Comparison of ENCODE assay signal across 8 cellular contexts in genomic region chr19:40466219-40467006, GRCh38. TPM values are rescaled to one million over a fixed set of nuclear protein-coding genes. Genes with fewer than 3 reads are reported as not detected.
DNase-seq lines count a peak whose midpoint lies in the region; ATAC-seq, FAIRE-seq and TF ChIP-seq lines count a peak whose summit lies in the region.

Gene SPTBN4, plus strand, starts transcription at chr19:40467001. Its CDS starts 5,621 bp downstream, at chr19:40472622.

- no peak for DNase-seq in activated CD4-positive, alpha-beta memory T cell treated with anti-CD3 and anti-CD28 coated beads, Interleukin-2, amount 10 ng/mL, durations not matched to agents 7 days and 5 days
- DNase-seq in endothelial cell of umbilical vein (ENCODE audit: low read depth, low spot score) (no peak), nephron progenitor cell (peak; percentile 37), stomach (no peak), NCI-H526 (lab: John Stamatoyannopoulos, UW) (no peak), kidney glomerular epithelial cell (lab: John Stamatoyannopoulos, UW) (no peak)

- peak within 1 kb of the TSS; percentile 87 for H3K4me3 Mint-ChIP-seq in activated CD4-positive, alpha-beta memory T cell treated with anti-CD3 and anti-CD28 coated beads, Interleukin-2, amount 10 ng/mL, durations not matched to agents 7 days and 5 days
- H3K4me3 Mint-ChIP-seq in nephron progenitor cell = peak within 1 kb of the TSS; percentile 83

- TF ChIP-seq POLR2A in endothelial cell of umbilical vein (IDR thresholded peaks at IDR 0.05; ENCODE audit: low read depth, low read length) (no peak), stomach (IDR thresholded peaks at IDR 0.05) (no peak)

- H2AFZ ChIP-seq in endothelial cell of umbilical vein (ENCODE audit: low read depth, low read length) = peak within 1 kb of the TSS; percentile 33

- dilution Hi-C loops in endothelial cell of umbilical vein (cut with MboI; ENCODE audit: extremely low pct_ligation_motif_present, low sequenced_read_pairs) = no loop called here

- no peaks in the 10 kb centered on the region for H4K20me1 ChIP-seq in endothelial cell of umbilical vein (replicated peaks; ENCODE audit: control insufficient read depth, extremely low read depth, insufficient read depth, low read length)

- H3K36me3 ChIP-seq in endothelial cell of umbilical vein (ENCODE audit: control insufficient read depth in 2 of 2, extremely low read depth in 1 of 2, insufficient read depth in 2 of 2, low read length in 2 of 2) (no peaks in the 10 kb centered on the region), stomach (peaks cover 0 to 5% (median 0%) of the 10 kb centered on the region in 4 donors)

- POLR2A ChIA-PET in activated CD4-positive, alpha-beta memory T cell treated with anti-CD3 and anti-CD28 coated beads, Interleukin-2, amount 10 ng/mL, durations not matched to agents 7 days and 5 days (lab: Charles Lee) = interaction anchor here (0.9 to 3.3 kb wide), 11 partner anchors 20 to 144 kb away, joined by 3 to 26 read pairs (median 5); partner anchors contain the start of genes C19orf47, PLD3, SERTAD1 and SERTAD3
- POLR2A ChIA-PET in endothelial cell of umbilical vein (lab: Charles Lee) = interaction anchor here (0.9 to 2.4 kb wide), 3 partner anchors 23 to 101 kb away, joined by 4 to 13 read pairs (median 11); partner anchors contain the start of genes SERTAD1 and SERTAD3

- TF ChIP-seq CTCF in endothelial cell of umbilical vein (IDR thresholded peaks at IDR 0.05; ENCODE audit: extremely low read depth in 1 of 2, insufficient read depth in 1 of 2, low read depth in 1 of 2, low read length in 2 of 2) (no peak), nephron progenitor cell (IDR thresholded peaks at IDR 0.05) (no peak), stomach (IDR thresholded peaks at IDR 0.05) (no peak)

- H3K27me3 ChIP-seq in endothelial cell of umbilical vein (ENCODE audit: control insufficient read depth in 2 of 2, insufficient read depth in 2 of 2, low read length in 2 of 2) (peaks cover 2 to 5% of the 10 kb centered on the region in 2 experiments), stomach (peaks cover 0 to 13% (median 4%) of the 10 kb centered on the region in 3 donors)

- peaks cover 36% of the 10 kb centered on the region for H3K4me1 Mint-ChIP-seq in activated CD4-positive, alpha-beta memory T cell treated with anti-CD3 and anti-CD28 coated beads, Interleukin-2, amount 10 ng/mL, durations not matched to agents 7 days and 5 days
- H3K4me1 Mint-ChIP-seq in nephron progenitor cell = peaks cover 22% of the 10 kb centered on the region

- H3K9me1 ChIP-seq in endothelial cell of umbilical vein (replicated peaks; ENCODE audit: control insufficient read depth, extremely low read depth, insufficient read depth, low read length) = no peaks in the 10 kb centered on the region

- no peak for FAIRE-seq in endothelial cell of umbilical vein (lab: Jason Lieb, UNC)

- H3K4me3 ChIP-seq in endothelial cell of umbilical vein (replicated peaks in 1 of 3; ENCODE audit: insufficient read depth in 1 of 3, low read depth in 1 of 3, low read length in 3 of 3) = peak within 1 kb of the TSS in 1 of 3 experiments; percentile 14
- H3K4me3 ChIP-seq in stomach = peak within 1 kb of the TSS; percentile 50 to 77 (median 65)

- peaks cover 6% of the 10 kb centered on the region for H3K36me3 Mint-ChIP-seq in activated CD4-positive, alpha-beta memory T cell treated with anti-CD3 and anti-CD28 coated beads, Interleukin-2, amount 10 ng/mL, durations not matched to agents 7 days and 5 days (ENCODE audit: low read depth)
- H3K36me3 Mint-ChIP-seq in nephron progenitor cell (ENCODE audit: low read depth) = no peaks in the 10 kb centered on the region

- no peak within 1 kb of the TSS for H3K27ac Mint-ChIP-seq in activated CD4-positive, alpha-beta memory T cell treated with anti-CD3 and anti-CD28 coated beads, Interleukin-2, amount 10 ng/mL, durations not matched to agents 7 days and 5 days
- no peak within 1 kb of the TSS for H3K27ac Mint-ChIP-seq in nephron progenitor cell

- no peak within 1 kb of the TSS for H3K9ac ChIP-seq in endothelial cell of umbilical vein (replicated peaks; ENCODE audit: extremely low read depth, insufficient read depth, low read length)

- intact Hi-C loops in endothelial cell of umbilical vein (cut with micrococcal nuclease) = loop anchor here (5.0 kb wide), 1 partner anchor 119 kb away; the partner anchor contains the start of genes C19orf47 and PLD3
- intact Hi-C loops in stomach (cut with DNase I; ENCODE audit: low total_unique reads) = no loop called here

- H3K9me3 ChIP-seq in endothelial cell of umbilical vein (replicated peaks; ENCODE audit: control insufficient read depth, insufficient read depth, low read length) = no peaks in the 10 kb centered on the region
- H3K9me3 ChIP-seq in stomach = no peaks in the 10 kb centered on the region

- peak within 1 kb of the TSS; percentile 22 for H3K4me2 ChIP-seq in endothelial cell of umbilical vein (ENCODE audit: insufficient read depth, low read length)

- peaks cover 23% of the 10 kb centered on the region for H3K27me3 Mint-ChIP-seq in activated CD4-positive, alpha-beta memory T cell treated with anti-CD3 and anti-CD28 coated beads, Interleukin-2, amount 10 ng/mL, durations not matched to agents 7 days and 5 days
- H3K27me3 Mint-ChIP-seq in nephron progenitor cell (ENCODE audit: low read depth, poor library complexity) = peaks cover 55% of the 10 kb centered on the region

- WGBS in stomach, 5 donors = 9 to 17% (median 10%) methylated on average over 29 to 53 of the region's 53 CpGs

- no TSS peak for BruUV-seq in endothelial cell of umbilical vein (replicated peaks; lab: Mats Ljungman, UMichigan)

- H3K27ac ChIP-seq in endothelial cell of umbilical vein (ENCODE audit: insufficient read depth, low read depth, low read length) (no peak within 1 kb of the TSS), stomach (peak within 1 kb of the TSS; percentile 64 to 99 (median 96))

- no peak for TF ChIP-seq EP300 in stomach (IDR thresholded peaks at IDR 0.05)

- peaks cover 14% of the 10 kb centered on the region for H3K4me1 ChIP-seq in endothelial cell of umbilical vein (ENCODE audit: control insufficient read depth, extremely low read depth, insufficient read depth, low read length)
- H3K4me1 ChIP-seq in stomach = peaks cover 33 to 53% (median 43%) of the 10 kb centered on the region in 4 donors

- H3K9me3 Mint-ChIP-seq in activated CD4-positive, alpha-beta memory T cell treated with anti-CD3 and anti-CD28 coated beads, Interleukin-2, amount 10 ng/mL, durations not matched to agents 7 days and 5 days = no peaks in the 10 kb centered on the region
- no peaks in the 10 kb centered on the region for H3K9me3 Mint-ChIP-seq in nephron progenitor cell

- ATAC-seq in GM18858 (IDR thresholded peaks at IDR 0.05; ENCODE audit: unreplicated experiment) = peak; percentile 27
- ATAC-seq in HG03175 (IDR thresholded peaks at IDR 0.05; ENCODE audit: unreplicated experiment) = peak; percentile 23

- H3K79me2 ChIP-seq in endothelial cell of umbilical vein (ENCODE audit: control insufficient read depth, insufficient read depth, low read length) = no peaks in the 10 kb centered on the region

- CTCF ChIA-PET in activated CD4-positive, alpha-beta memory T cell treated with anti-CD3 and anti-CD28 coated beads, Interleukin-2, amount 10 ng/mL, durations not matched to agents 7 days and 5 days (lab: Charles Lee) = interaction anchor here (0.9 to 4.0 kb wide), 12 partner anchors 13 to 340 kb away, joined by 3 to 51 read pairs (median 11); partner anchors contain the start of genes AKT2, C19orf47, PLD3 and SERTAD1
- CTCF ChIA-PET in endothelial cell of umbilical vein (lab: Charles Lee) = interaction anchor here (0.6 to 4.4 kb wide), 15 partner anchors 10 to 168 kb away, joined by 3 to 44 read pairs (median 5); partner anchors contain the start of genes LTBP4 and SERTAD1

TF ChIP-seq in endothelial cell of umbilical vein, 7 proteins besides CTCF, POLR2A, EP300 and RAD21:
- TF ChIP-seq EZH2 (IDR thresholded peaks at IDR 0.05; ENCODE audit: borderline replicate concordance, low read depth, low read length, severe bottlenecking) = peak; percentile 70
- no peak for TF ChIP-seq FOS (IDR thresholded peaks at IDR 0.05; ENCODE audit: borderline replicate concordance, insufficient read depth, low read length)
- TF ChIP-seq POLR2AphosphoS5 (IDR thresholded peaks at IDR 0.05; ENCODE audit: insufficient read depth, low read depth, low read length) = no peak
- TF ChIP-seq MYC (IDR thresholded peaks at IDR 0.05; ENCODE audit: low read depth, low read length) = no peak
- TF ChIP-seq, protein P1, sequence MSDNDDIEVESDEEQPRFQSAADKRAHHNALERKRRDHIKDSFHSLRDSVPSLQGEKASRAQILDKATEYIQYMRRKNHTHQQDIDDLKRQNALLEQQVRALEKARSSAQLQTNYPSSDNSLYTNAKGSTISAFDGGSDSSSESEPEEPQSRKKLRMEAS (IDR thresholded peaks at IDR 0.05; ENCODE audit: insufficient read depth, insufficient read length) = peak; percentile 76
- no peak for TF ChIP-seq JUN (IDR thresholded peaks at IDR 0.05; ENCODE audit: borderline replicate concordance, insufficient read depth, insufficient read length, low read depth)
- no peak for TF ChIP-seq GATA2 (IDR thresholded peaks at IDR 0.05; ENCODE audit: insufficient read depth, insufficient read length, low read depth, low read length)
TF ChIP-seq in endothelial cell of umbilical vein: peak in this region for 2.

RNA-seq across cellular contexts. Expression of gene SPTBN4, which starts in this region (rescaled TPM):
- total RNA-seq in activated CD4-positive, alpha-beta memory T cell treated with anti-CD3 and anti-CD28 coated beads, Interleukin-2, amount 10 ng/mL, durations not matched to agents 7 days and 5 days = 1 to 10 TPM in 1 of 2 experiments, under 1 TPM in 1; 0.60 to 1.3 TPM
- total RNA-seq in endothelial cell of umbilical vein (not detected in 2 replicates), stomach (10 to 100 TPM in 1 of 5 donors, 1 to 10 TPM in 3, not detected in 1; 2.2 to 18.1 (median 2.6) TPM)
- polyA plus RNA-seq in endothelial cell of umbilical vein (0.03 and 0.33 TPM in 2 replicates), stomach (1 to 10 TPM; 1.4 to 2.2 (median 2.0) TPM)
- 0.03 and 0.16 TPM in 2 replicates for polyA plus RNA-seq in endothelial cell of umbilical vein (2011; cell fraction: cytosol; rRNA removed)
- not detected in 2 replicates for polyA plus RNA-seq in endothelial cell of umbilical vein (2011; cell fraction: nucleus; rRNA removed)
- polyA plus RNA-seq in endothelial cell of umbilical vein (2012) = 0.26 and 0.33 TPM in 2 replicates
- polyA minus RNA-seq in endothelial cell of umbilical vein = not detected in 2 replicates
- 1.7 TPM for polyA minus RNA-seq in endothelial cell of umbilical vein (2011; cell fraction: cytosol; rRNA and poly(A)+ RNA removed)
- not detected in 2 replicates for polyA minus RNA-seq in endothelial cell of umbilical vein (2011; cell fraction: nucleus; rRNA and poly(A)+ RNA removed)
